ENCODE assay signal across 1 cellular context in the genomic region with DNA sequence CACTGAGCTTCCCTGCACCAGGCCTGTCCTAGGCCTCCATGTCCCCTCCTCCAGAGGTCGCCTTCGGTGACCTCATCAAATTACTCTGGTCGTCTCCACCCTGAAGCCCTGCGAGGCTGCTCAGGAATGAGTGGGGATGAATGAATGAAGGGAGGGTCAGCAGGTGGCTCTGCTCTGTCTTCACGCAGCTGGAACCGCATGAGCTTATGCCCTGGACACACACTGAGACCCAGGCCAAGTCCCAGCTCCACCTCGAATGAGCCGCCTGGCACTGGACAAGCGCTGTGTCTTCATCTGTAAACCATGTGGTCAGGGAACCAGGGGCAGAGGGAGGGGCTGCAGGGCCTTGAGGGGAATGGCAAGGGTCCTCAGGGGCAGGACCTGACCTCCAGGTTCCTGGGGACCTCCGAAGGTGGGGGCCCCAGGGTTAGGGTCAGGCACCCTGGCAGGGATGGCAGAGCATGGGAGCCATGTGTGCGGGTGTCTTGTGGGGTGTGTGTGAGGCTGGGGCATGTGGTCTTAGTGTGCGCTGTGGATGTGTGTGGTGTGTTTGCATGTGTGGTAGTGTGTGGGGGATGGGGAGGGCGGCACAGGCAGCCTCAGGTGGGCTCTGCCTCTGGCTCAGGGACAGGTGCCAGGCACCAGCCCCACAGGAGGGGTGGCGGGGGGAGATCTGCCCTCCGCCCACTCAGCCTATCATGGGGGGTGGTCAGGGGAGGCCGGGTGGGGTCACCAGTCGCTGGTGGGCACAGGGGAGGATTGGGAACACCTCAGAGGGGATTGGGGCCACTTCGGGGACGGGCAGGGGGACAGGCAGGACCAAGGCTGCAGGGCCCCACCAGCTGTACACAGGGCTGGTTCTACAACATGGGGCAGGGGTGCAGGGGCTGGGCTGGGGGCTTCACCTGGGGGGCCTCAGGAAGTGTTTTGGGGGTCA.
TF ChIP-seq lines count a peak whose summit lies in the region.

No MANE protein-coding gene starts in this region.

TF ChIP-seq in H1, 55 proteins besides CTCF, POLR2A, EP300 and RAD21:
- no peak for TF ChIP-seq MAFK (IDR thresholded peaks at IDR 0.05; ENCODE audit: low read depth, low read length)
- TF ChIP-seq ASH2L (IDR thresholded peaks at IDR 0.05; ENCODE audit: low read length), result no peak
- no peak for TF ChIP-seq CHD1 (IDR thresholded peaks at IDR 0.05; ENCODE audit: low read depth, low read length)
- TF ChIP-seq POLR2AphosphoS5 (IDR thresholded peaks at IDR 0.05; ENCODE audit: low read depth, low read length), result no peak
- no peak for TF ChIP-seq SP2 (IDR thresholded peaks at IDR 0.05; ENCODE audit: low read length)
- TF ChIP-seq CBX5 (IDR thresholded peaks at IDR 0.05; ENCODE audit: low read depth, low read length), result no peak
- no peak for TF ChIP-seq SP4 (IDR thresholded peaks at IDR 0.05; ENCODE audit: low read length)
- TF ChIP-seq HDAC6 (IDR thresholded peaks at IDR 0.05; ENCODE audit: low read depth, low read length), result no peak
- no peak for TF ChIP-seq HDAC2 (IDR thresholded peaks at IDR 0.05; ENCODE audit: borderline replicate concordance in 1 of 2, low read depth in 2 of 2, low read length in 2 of 2)
- no peak for TF ChIP-seq BCL11A (IDR thresholded peaks at IDR 0.05; ENCODE audit: low read depth in 2 of 2, low read length in 2 of 2)
- no peak for TF ChIP-seq CREB1 (IDR thresholded peaks at IDR 0.05)
- no peak for TF ChIP-seq CHD7 (IDR thresholded peaks at IDR 0.05; ENCODE audit: insufficient replicate concordance, low read length)
- TF ChIP-seq KDM5A (IDR thresholded peaks at IDR 0.05; ENCODE audit: low read length), result no peak
- TF ChIP-seq SP1 (IDR thresholded peaks at IDR 0.05; ENCODE audit: low read depth, low read length), result no peak
- TF ChIP-seq TCF12 (IDR thresholded peaks at IDR 0.05; ENCODE audit: low read depth, low read length), result no peak
- TF ChIP-seq SIRT6 (IDR thresholded peaks at IDR 0.05; ENCODE audit: low read length), result no peak
- no peak for TF ChIP-seq RBBP5 (IDR thresholded peaks at IDR 0.05; ENCODE audit: borderline replicate concordance, low read depth, low read length)
